Comparison of ENCODE assay signal across 6 cellular contexts in genomic region chr7:151008511-151009323, GRCh38. TPM values are rescaled to one million over a fixed set of nuclear protein-coding genes. Genes with fewer than 3 reads are reported as not detected.
DNase-seq lines count a peak whose midpoint lies in the region; ATAC-seq, FAIRE-seq and TF ChIP-seq lines count a peak whose summit lies in the region.

No MANE protein-coding gene starts in this region.

- ATAC-seq in GM19395 (IDR thresholded peaks at IDR 0.05; ENCODE audit: unreplicated experiment) = peak; percentile 84

- peak; percentile 95 for DNase-seq in RKO (ENCODE audit: low spot score)
- DNase-seq in bronchial epithelial cell (ENCODE audit: low read depth) = no peak
- peak; percentile 94 for DNase-seq in osteoblast (ENCODE audit: insufficient read length, low spot score, missing footprints)
- no peak for DNase-seq in NCI-H2029 treated with DMSO at 0.1 percent for 48 hours (lab: John Stamatoyannopoulos, UW)
- no peak for DNase-seq in SIG-M5 treated with dmso at 0.1 percent for 504 hours (lab: John Stamatoyannopoulos, UW; ENCODE audit: unreplicated experiment)

- no peak overlapping the region for H3K4me2 ChIP-seq in osteoblast (ENCODE audit: insufficient read depth, low read length)

- no peak for FAIRE-seq in bronchial epithelial cell (lab: Jason Lieb, UNC)

- no peak overlapping the region for H3K27ac ChIP-seq in osteoblast (ENCODE audit: low read depth, low read length)

- H3K79me2 ChIP-seq in osteoblast (ENCODE audit: insufficient read depth, low read length) = no peaks in the 10 kb centered on the region

- H3K4me1 ChIP-seq in osteoblast (ENCODE audit: insufficient read depth, low read length) = peaks cover 4% of the 10 kb centered on the region

- H3K36me3 ChIP-seq in bronchial epithelial cell (ENCODE audit: control insufficient read depth, insufficient read depth, low read length) (no peaks in the 10 kb centered on the region), osteoblast (ENCODE audit: insufficient read depth, low read length) (no peaks in the 10 kb centered on the region)

- no peaks in the 10 kb centered on the region for H4K20me1 ChIP-seq in osteoblast (ENCODE audit: insufficient read depth, low read length)

- peak overlapping the region; percentile 74 for H2AFZ ChIP-seq in osteoblast (ENCODE audit: low read length)

- H3K4me3 ChIP-seq in bronchial epithelial cell (ENCODE audit: low read depth, low read length) (no peak overlapping the region), osteoblast (ENCODE audit: insufficient read depth, low read length) (no peak overlapping the region)

- H3K9me3 ChIP-seq in osteoblast (ENCODE audit: low read depth, low read length) = no peaks in the 10 kb centered on the region

- TF ChIP-seq CTCF in bronchial epithelial cell (IDR thresholded peaks at IDR 0.05; ENCODE audit: insufficient read depth, low read length, severe bottlenecking) (peak; percentile 53), osteoblast (IDR thresholded peaks at IDR 0.05; ENCODE audit: extremely low read depth, low read depth, low read length) (peak; percentile 49)

- H3K27me3 ChIP-seq in bronchial epithelial cell (ENCODE audit: control insufficient read depth, insufficient read depth, low read length) = peaks cover 7% of the 10 kb centered on the region
- H3K27me3 ChIP-seq in osteoblast (ENCODE audit: insufficient read depth, low read length) = peaks cover under 1% of the 10 kb centered on the region

RNA-seq across cellular contexts. Expression of gene ATG9B, which starts 15.6 kb away (rescaled TPM):
- under 0.01 and 0.26 TPM in 2 replicates for total RNA-seq in bronchial epithelial cell
- total RNA-seq in osteoblast = not detected in 2 replicates

RNA-seq across cellular contexts. Expression of gene NOS3, which starts 17.9 kb away (rescaled TPM):
- total RNA-seq in bronchial epithelial cell (under 0.01 TPM in 2 replicates), osteoblast (not detected in 2 replicates)

RNA-seq across cellular contexts. Expression of gene ABCB8, which starts 19.5 kb away (rescaled TPM):
- total RNA-seq in bronchial epithelial cell = 20.5 and 22.4 TPM in 2 replicates
- total RNA-seq in osteoblast = 32.6 and 35.1 TPM in 2 replicates

RNA-seq across cellular contexts. Expression of gene KCNH2, which starts 30.6 kb away (rescaled TPM):
- total RNA-seq in bronchial epithelial cell (under 0.01 and 0.13 TPM in 2 replicates), osteoblast (not detected in 2 replicates)

RNA-seq across cellular contexts. Expression of gene ASIC3, which starts 39.6 kb away (rescaled TPM):
- total RNA-seq in bronchial epithelial cell (under 0.01 and 0.26 TPM in 2 replicates), osteoblast (under 0.01 and 0.29 TPM in 2 replicates)

Comparison
In these comparisons a context has a peak if more than half of its experiments do, and no peak if none do; other contexts are left out.
1. DNase-seq: peak in RKO (single experiment) and osteoblast (single experiment); none in bronchial epithelial cell (single experiment), NCI-H2029 treated with DMSO at 0.1 percent for 48 hours (single experiment) and SIG-M5 treated with dmso at 0.1 percent for 504 hours (single experiment).